Comparison of ENCODE assay signal across 8 cellular contexts in genomic region chr14:100285021-100285912, GRCh38. TPM values are rescaled to one million over a fixed set of nuclear protein-coding genes. Genes with fewer than 3 reads are reported as not detected.
DNase-seq lines count a peak whose midpoint lies in the region; ATAC-seq and TF ChIP-seq lines count a peak whose summit lies in the region.

No MANE protein-coding gene starts in this region.

- H3K9me3 Mint-ChIP-seq in naive B cell = no peaks in the 10 kb centered on the region

- DNase-seq in AG20443 (ENCODE audit: low spot score) = peak; percentile 98
- peak; percentile 44 for DNase-seq in NCI-H510A (lab: John Stamatoyannopoulos, UW)
- peak; percentile 72 for DNase-seq in activated T-cell treated with anti-CD3 and anti-CD28 coated beads for 1 hour (ENCODE audit: low read depth)
- DNase-seq in naive B cell = peak; percentile 83
- peak; percentile 65 for DNase-seq in stimulated activated naive CD4-positive, alpha-beta T cell treated with Interleukin-2 at 50 U/mL for 16 hours (lab: John Stamatoyannopoulos, UW)

- 1% methylated on average over 59 to 82 of the region's 82 CpGs for WGBS in esophagus, 2 donors

- peaks cover 9 to 26% (median 17%) of the 10 kb centered on the region in 3 donors for H3K4me1 Mint-ChIP-seq in naive B cell

- peak overlapping the region; percentile 71 to 93 (median 88) for H3K4me3 Mint-ChIP-seq in naive B cell

- H3K4me3 ChIP-seq in esophagus (ENCODE audit: low read depth in 1 of 2, low read length in 2 of 2) = peak overlapping the region; percentile 49 to 60

- H3K36me3 ChIP-seq in esophagus (ENCODE audit: control insufficient read depth in 2 of 2, insufficient read depth in 2 of 2, low read length in 1 of 2) = peaks cover 0 to 4% of the 10 kb centered on the region in 2 donors

- TF ChIP-seq POLR2A in GM18526 (IDR thresholded peaks at IDR 0.05; ENCODE audit: extremely low read depth, insufficient read length) = peak; percentile 65

- peak overlapping the region; percentile 77 to 80 for H3K27ac ChIP-seq in esophagus (ENCODE audit: low read depth in 2 of 2, low read length in 1 of 2)

- H3K27me3 ChIP-seq in esophagus (ENCODE audit: control insufficient read depth in 1 of 2, insufficient read depth in 2 of 2, low read length in 2 of 2) = no peaks in the 10 kb centered on the region

- H3K36me3 Mint-ChIP-seq in naive B cell = no peaks in the 10 kb centered on the region

- H3K9me3 ChIP-seq in esophagus (ENCODE audit: control insufficient read depth in 2 of 2, insufficient read depth in 1 of 2, low read depth in 1 of 2, low read length in 1 of 2) = no peaks in the 10 kb centered on the region

- peak overlapping the region in 4 of 6 donors; percentile 65 to 75 (median 68) for H3K27ac Mint-ChIP-seq in naive B cell

- peaks cover 4 to 12% of the 10 kb centered on the region in 2 donors for H3K4me1 ChIP-seq in esophagus (ENCODE audit: control insufficient read depth in 2 of 2, insufficient read depth in 2 of 2, low read length in 1 of 2)

- ATAC-seq in HG03064 (IDR thresholded peaks at IDR 0.05; ENCODE audit: low read depth, unreplicated experiment) = peak; percentile 70
- peak; percentile 82 to 83 for ATAC-seq in naive B cell (ENCODE audit: low read depth in 2 of 2)

- no peaks in the 10 kb centered on the region for H3K27me3 Mint-ChIP-seq in naive B cell

RNA-seq across cellular contexts. Expression of gene SLC25A29, which starts 21.0 kb away (rescaled TPM):
- 10 to 100 TPM; 27.9 to 67.7 TPM for polyA plus RNA-seq in esophagus
- 10 to 100 TPM in 1 of 6 donors, 1 to 10 TPM in 5; 1.8 to 13.3 (median 3.3) TPM for polyA plus RNA-seq in naive B cell (ENCODE audit: low read depth in 6 of 6)

RNA-seq across cellular contexts. Expression of gene SLC25A47, which starts 37.9 kb away (rescaled TPM):
- polyA plus RNA-seq in esophagus = under 1 TPM; 0.01 to 0.04 TPM
- polyA plus RNA-seq in naive B cell (ENCODE audit: low read depth in 6 of 6) = not detected

RNA-seq across cellular contexts. Expression of gene YY1, which starts 46.3 kb away (rescaled TPM):
- polyA plus RNA-seq in esophagus (10 to 100 TPM; 24.7 to 36.9 TPM), naive B cell (ENCODE audit: low read depth in 6 of 6) (10 to 100 TPM; 12.7 to 25.0 (median 18.7) TPM)

Comparison
In these comparisons a context has a peak if more than half of its experiments do, and no peak if none do; other contexts are left out.
1. Peak in every context shown above with its lines: DNase-seq, ATAC-seq, H3K4me3 ChIP-seq and H3K27ac ChIP-seq.
2. DNase-seq: peak in every context shown above with its lines; median percentile 98 in AG20443; 83 in naive B cell; 72 in activated T-cell treated with anti-CD3 and anti-CD28 coated beads for 1 hour; 65 in stimulated activated naive CD4-positive, alpha-beta T cell treated with Interleukin-2 at 50 U/mL for 16 hours; 44 in NCI-H510A.